8 cellular contexts compared by ENCODE assay signal in the genomic region with DNA sequence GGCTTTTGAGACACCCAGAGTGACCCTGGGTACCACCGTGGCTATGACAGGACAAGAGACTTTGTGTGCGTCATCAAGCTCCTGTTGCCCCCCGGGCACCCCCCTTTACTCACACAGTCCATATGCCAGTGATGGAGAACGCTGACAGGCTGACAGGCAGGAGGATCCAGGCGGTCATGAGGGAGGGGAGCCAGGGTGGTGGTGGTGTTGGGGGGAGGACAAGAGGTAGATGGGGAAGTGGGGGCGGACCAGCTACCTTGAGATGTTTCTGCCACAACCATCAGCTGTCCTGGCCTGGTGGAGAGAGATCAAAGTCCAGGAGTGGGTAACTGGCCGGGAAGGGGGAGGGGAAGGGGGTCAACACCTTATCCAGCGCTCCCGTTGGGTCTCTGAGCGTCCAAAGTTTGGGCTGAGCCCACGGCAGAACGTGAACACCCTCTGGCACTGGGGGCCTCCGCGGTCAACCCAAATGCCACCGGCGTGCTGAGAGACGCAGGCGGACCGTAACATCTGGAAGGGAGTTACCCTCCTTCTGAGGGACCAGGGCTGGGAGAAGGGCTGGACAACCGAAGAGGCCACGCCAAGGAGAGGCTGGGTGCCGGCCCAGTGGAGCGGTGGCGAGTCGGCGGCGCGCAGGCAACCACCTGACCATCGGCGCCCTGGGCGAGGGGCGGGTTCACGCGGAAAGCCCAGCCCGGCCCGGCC. TPM values are rescaled to one million over a fixed set of nuclear protein-coding genes. Genes with fewer than 3 reads are reported as not detected.
A peak's percentile ranks its signal among the peaks of the same experiment; 100 is the strongest.
DNase-seq lines count a peak whose midpoint lies in the region; ATAC-seq and TF ChIP-seq lines count a peak whose summit lies in the region.

No MANE protein-coding gene starts in this region.

- DNase-seq in COLO668 (lab: John Stamatoyannopoulos, UW; ENCODE audit: unreplicated experiment): peak; percentile 67
- DNase-seq in cardiac muscle cell (ENCODE audit: low read depth in 1 of 2, low spot score in 1 of 2): peak in 1 of 2 donors; percentile 71
- peak in 4 of 5 donors; percentile 55 to 81 (median 68) for DNase-seq in ovary
- DNase-seq in RKO (ENCODE audit: low spot score): no peak
- DNase-seq in activated CD8-positive, alpha-beta memory T cell treated with anti-CD3 and anti-CD28 coated beads for 24 hours: no peak

- TF ChIP-seq POLR2A in ovary (IDR thresholded peaks at IDR 0.05): no peak

- WGBS in ovary, 3 donors: 1 to 5% (median 1%) methylated on average over 19 to 36 of the region's 36 CpGs

- peak overlapping the region; percentile 65 for H3K27ac ChIP-seq in cardiac muscle cell
- H3K27ac ChIP-seq in ovary: peak overlapping the region; percentile 59 to 86

- no peaks in the 10 kb centered on the region for H3K9me3 Mint-ChIP-seq in activated naive CD4-positive, alpha-beta T cell treated with anti-CD3 and anti-CD28 coated beads, Interleukin-2, amount 50 U/mL, for 24 hours

- peak overlapping the region; percentile 85 for H3K4me3 Mint-ChIP-seq in activated naive CD4-positive, alpha-beta T cell treated with anti-CD3 and anti-CD28 coated beads, Interleukin-2, amount 50 U/mL, for 24 hours

- no peak for TF ChIP-seq EP300 in ovary (IDR thresholded peaks at IDR 0.05)

- H3K27me3 ChIP-seq in cardiac muscle cell: no peaks in the 10 kb centered on the region
- H3K27me3 ChIP-seq in ovary: no peaks in the 10 kb centered on the region

- H3K36me3 ChIP-seq in cardiac muscle cell (no peaks in the 10 kb centered on the region), ovary (no peaks in the 10 kb centered on the region)

- H3K9me3 ChIP-seq in cardiac muscle cell (ENCODE audit: low read depth): no peaks in the 10 kb centered on the region
- H3K9me3 ChIP-seq in ovary: no peaks in the 10 kb centered on the region

- H3K4me1 Mint-ChIP-seq in activated naive CD4-positive, alpha-beta T cell treated with anti-CD3 and anti-CD28 coated beads, Interleukin-2, amount 50 U/mL, for 24 hours: peaks cover 37% of the 10 kb centered on the region

- intact Hi-C loops in ovary (cut with DNase I): no loop called here

- H3K27ac Mint-ChIP-seq in activated naive CD4-positive, alpha-beta T cell treated with anti-CD3 and anti-CD28 coated beads, Interleukin-2, amount 50 U/mL, for 24 hours: peak overlapping the region; percentile 87

- no peaks in the 10 kb centered on the region for H3K27me3 Mint-ChIP-seq in activated naive CD4-positive, alpha-beta T cell treated with anti-CD3 and anti-CD28 coated beads, Interleukin-2, amount 50 U/mL, for 24 hours

- H3K4me3 ChIP-seq in cardiac muscle cell: peak overlapping the region; percentile 89
- H3K4me3 ChIP-seq in ovary: peak overlapping the region; percentile 79

- ATAC-seq in GM19463 (IDR thresholded peaks at IDR 0.05; ENCODE audit: unreplicated experiment) (peak; percentile 31), HG03460 (IDR thresholded peaks at IDR 0.05; ENCODE audit: unreplicated experiment) (peak; percentile 34)

- TF ChIP-seq CTCF in cardiac muscle cell (IDR thresholded peaks at IDR 0.05; ENCODE audit: low read depth, low read length) (no peak), ovary (IDR thresholded peaks at IDR 0.05) (no peak)

- peaks cover 4% of the 10 kb centered on the region for H3K4me1 ChIP-seq in cardiac muscle cell (ENCODE audit: low read depth)
- peaks cover 8% of the 10 kb centered on the region for H3K4me1 ChIP-seq in ovary (ENCODE audit: insufficient read depth)

- H3K36me3 Mint-ChIP-seq in activated naive CD4-positive, alpha-beta T cell treated with anti-CD3 and anti-CD28 coated beads, Interleukin-2, amount 50 U/mL, for 24 hours: no peaks in the 10 kb centered on the region

RNA-seq across cellular contexts. Expression of gene TMEM150A, which starts 0.6 kb away (rescaled TPM):
- total RNA-seq in cardiac muscle cell (14.2 and 18.9 TPM in 2 replicates), ovary (10 to 100 TPM; 12.5 to 27.1 (median 18.6) TPM)
- polyA plus RNA-seq in cardiac muscle cell (31.8 and 34.0 TPM in 2 replicates), ovary (10 to 100 TPM in 1 of 2 donors, 1 to 10 TPM in 1; 7.0 to 17.8 TPM)

RNA-seq across cellular contexts. Expression of gene RNF181, which starts 6.4 kb away (rescaled TPM):
- total RNA-seq in cardiac muscle cell: 152 and 241 TPM in 2 replicates
- polyA plus RNA-seq in cardiac muscle cell: 276 and 328 TPM in 2 replicates
- total RNA-seq in ovary: 100 to 1,000 TPM in 1 of 7 donors, 10 to 100 TPM in 6; 61.1 to 108 (median 93.3) TPM
- 100 to 1,000 TPM; 123 to 148 TPM for polyA plus RNA-seq in ovary

RNA-seq across cellular contexts. Expression of gene C2orf68, which starts 9.9 kb away (rescaled TPM):
- total RNA-seq in cardiac muscle cell (32.6 and 35.5 TPM in 2 replicates), ovary (10 to 100 TPM; 14.6 to 45.4 (median 35.5) TPM)
- polyA plus RNA-seq in cardiac muscle cell (37.4 and 52.0 TPM in 2 replicates), ovary (10 to 100 TPM; 22.1 to 31.5 TPM)

RNA-seq across cellular contexts. Expression of gene USP39, which starts 14.1 kb away (rescaled TPM):
- total RNA-seq in cardiac muscle cell (110 and 187 TPM in 2 replicates), ovary (10 to 100 TPM; 37.6 to 60.0 (median 42.2) TPM)
- polyA plus RNA-seq in cardiac muscle cell (56.0 and 56.6 TPM in 2 replicates), ovary (10 to 100 TPM; 37.6 to 52.6 TPM)

RNA-seq across cellular contexts. Expression of gene VAMP5, which starts 17.7 kb away (rescaled TPM):
- 6.7 and 7.7 TPM in 2 replicates for total RNA-seq in cardiac muscle cell
- polyA plus RNA-seq in cardiac muscle cell: 19.1 and 28.1 TPM in 2 replicates
- total RNA-seq in ovary: 10 to 100 TPM; 25.6 to 59.1 (median 48.5) TPM
- 10 to 100 TPM; 35.7 to 99.5 TPM for polyA plus RNA-seq in ovary

Comparison
In these comparisons a context has a peak if more than half of its experiments do, and no peak if none do; other contexts are left out.
1. DNase-seq: peak in COLO668 (single experiment) and ovary (4 of 5); none in RKO (single experiment) and activated CD8-positive, alpha-beta memory T cell treated with anti-CD3 and anti-CD28 coated beads for 24 hours (single experiment).